8 cellular contexts compared by ENCODE assay signal in the genomic region with DNA sequence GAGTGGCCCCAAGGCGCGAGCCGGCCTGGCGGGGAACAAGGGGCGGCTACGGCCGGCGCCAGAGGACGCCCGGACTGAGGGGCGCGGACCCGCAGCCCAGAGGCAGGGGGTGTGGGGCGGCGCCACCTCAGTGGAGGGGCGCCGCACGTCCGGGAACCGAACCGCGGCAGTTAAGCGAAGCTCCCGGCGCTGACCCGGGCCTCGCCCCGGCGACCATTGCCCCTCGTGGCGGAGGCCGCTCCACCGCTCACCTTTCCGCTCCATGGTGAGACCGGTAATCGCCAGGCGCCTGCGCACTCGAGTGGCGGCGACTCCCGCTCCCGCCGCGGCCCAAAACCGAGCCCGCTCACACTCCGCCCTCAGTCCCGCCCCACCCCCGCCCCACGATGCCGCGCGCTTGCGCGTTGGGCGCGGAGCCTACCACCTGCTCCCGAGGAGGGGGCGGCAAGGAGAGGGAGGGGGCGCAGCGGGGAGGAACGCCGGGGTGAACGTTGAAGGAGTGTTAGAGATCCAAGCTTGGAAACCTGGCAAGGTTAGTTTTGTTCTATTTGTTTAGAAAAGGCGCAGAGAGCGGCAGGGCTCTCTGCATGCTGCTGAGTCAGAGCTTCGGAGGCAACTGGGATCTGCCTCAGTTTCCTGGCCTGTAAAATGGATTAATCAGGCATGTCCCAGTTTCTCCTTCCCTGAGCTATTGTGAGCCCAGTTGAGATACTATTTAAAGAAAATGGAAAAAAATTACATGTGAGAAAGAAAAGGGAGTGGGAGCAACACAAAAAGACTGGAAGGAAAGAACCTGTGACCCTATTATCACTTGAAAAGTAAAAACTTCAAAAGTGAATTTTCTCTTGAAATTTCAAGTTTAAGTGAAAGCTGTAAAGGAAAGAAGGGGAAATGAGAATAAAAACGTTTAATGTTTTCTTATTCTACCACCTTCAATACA. TPM values are rescaled to one million over a fixed set of nuclear protein-coding genes. Genes with fewer than 3 reads are reported as not detected.
DNase-seq lines count a peak whose midpoint lies in the region; ATAC-seq and TF ChIP-seq lines count a peak whose summit lies in the region.

Gene SRPK1, minus strand, starts transcription at position 306 of the 940 bp plus-strand sequence. Its CDS starts 42 bp downstream, at position 264.

- H3K4me1 Mint-ChIP-seq in activated T-helper 17 cell treated with anti-CD3 and anti-CD28 coated beads, Interleukin-2, amount 50 U/mL, for 72 hours = peaks cover 16% of the 10 kb centered on the region
- peaks cover 44% of the 10 kb centered on the region in 2 donors for H3K4me1 Mint-ChIP-seq in natural killer cell

- intact Hi-C loops in natural killer cell (cut with micrococcal nuclease) = no loop called here

- H3K9me3 ChIP-seq in DOHH2 (ENCODE audit: control insufficient read depth, insufficient read depth, low read length) = no peaks in the 10 kb centered on the region

- H3K27me3 Mint-ChIP-seq in activated T-helper 17 cell treated with anti-CD3 and anti-CD28 coated beads, Interleukin-2, amount 50 U/mL, for 72 hours = no peaks in the 10 kb centered on the region
- H3K27me3 Mint-ChIP-seq in natural killer cell (ENCODE audit: low read depth in 2 of 2) = no peaks in the 10 kb centered on the region

- TF ChIP-seq CTCF in DOHH2 (IDR thresholded peaks at IDR 0.05; ENCODE audit: low read depth, low read length, poor library complexity, severe bottlenecking) (no peak), natural killer cell (IDR thresholded peaks at IDR 0.05) (no peak)

- no peaks in the 10 kb centered on the region for H3K9me2 ChIP-seq in DOHH2 (replicated peaks; ENCODE audit: control insufficient read depth, low read length)

- H3K79me2 ChIP-seq in DOHH2 (ENCODE audit: control insufficient read depth, low read length) = peaks cover 51% of the 10 kb centered on the region

- ATAC-seq in GM21825 (IDR thresholded peaks at IDR 0.05; ENCODE audit: unreplicated experiment) (peak; percentile 69), natural killer cell (peak; percentile 79 to 89 (median 88))
- ATAC-seq in activated T-helper 17 cell treated with anti-CD3 and anti-CD28 coated beads, Interleukin-2, amount 50 U/mL, for 72 hours (replicated peaks) = peak; percentile 79

- H3K4me3 Mint-ChIP-seq in activated T-helper 17 cell treated with anti-CD3 and anti-CD28 coated beads, Interleukin-2, amount 50 U/mL, for 72 hours = peak within 1 kb of the TSS; percentile 96
- peak within 1 kb of the TSS; percentile 96 for H3K4me3 Mint-ChIP-seq in natural killer cell

- H3F3A ChIP-seq in DOHH2 (ENCODE audit: control insufficient read depth, insufficient read depth) = no peaks in the 10 kb centered on the region

- H3K36me3 Mint-ChIP-seq in activated T-helper 17 cell treated with anti-CD3 and anti-CD28 coated beads, Interleukin-2, amount 50 U/mL, for 72 hours (ENCODE audit: low read depth) = peaks cover 41% of the 10 kb centered on the region
- no peaks in the 10 kb centered on the region for H3K36me3 Mint-ChIP-seq in natural killer cell

- DNase-seq in Kasumi-1 (lab: John Stamatoyannopoulos, UW) = peak; percentile 51 to 72
- peak; percentile 94 for DNase-seq in RPMI8226
- DNase-seq in fibroblast of peridontal ligament (ENCODE audit: extremely low read depth) = peak; percentile 63
- peak; percentile 73 for DNase-seq in natural killer cell
- peak; percentile 60 to 81 (median 76) for DNase-seq in stimulated activated naive CD4-positive, alpha-beta T cell (lab: John Stamatoyannopoulos, UW)

- H3K36me3 ChIP-seq in DOHH2 (ENCODE audit: control insufficient read depth, low read length) = peaks cover 42% of the 10 kb centered on the region

- H3K4me1 ChIP-seq in DOHH2 (ENCODE audit: control insufficient read depth, low read length) = peaks cover 34% of the 10 kb centered on the region

- H4K20me1 ChIP-seq in DOHH2 (ENCODE audit: control insufficient read depth, insufficient read depth, low read depth, low read length) = peaks cover 10% of the 10 kb centered on the region

- H3K4me3 ChIP-seq in DOHH2 (ENCODE audit: low read length) = peak within 1 kb of the TSS; percentile 100

- peak within 1 kb of the TSS; percentile 92 for H3K4me2 ChIP-seq in DOHH2 (ENCODE audit: low read length)

- H3K27me3 ChIP-seq in DOHH2 (ENCODE audit: control insufficient read depth, low read length) = no peaks in the 10 kb centered on the region

- peak within 1 kb of the TSS; percentile 97 for H3K27ac Mint-ChIP-seq in activated T-helper 17 cell treated with anti-CD3 and anti-CD28 coated beads, Interleukin-2, amount 50 U/mL, for 72 hours
- H3K27ac Mint-ChIP-seq in natural killer cell = peak within 1 kb of the TSS; percentile 82 to 85

- H3K27ac ChIP-seq in DOHH2 (ENCODE audit: low read depth, low read length) = peak within 1 kb of the TSS; percentile 34

- H3K9me3 Mint-ChIP-seq in activated T-helper 17 cell treated with anti-CD3 and anti-CD28 coated beads, Interleukin-2, amount 50 U/mL, for 72 hours = no peaks in the 10 kb centered on the region
- no peaks in the 10 kb centered on the region for H3K9me3 Mint-ChIP-seq in natural killer cell

RNA-seq across cellular contexts. Expression of gene SRPK1, which starts in this region (rescaled TPM):
- 100 to 1,000 TPM in 1 of 2 donors, 10 to 100 TPM in 1; 83.5 to 101 TPM for total RNA-seq in activated T-helper 17 cell treated with anti-CD3 and anti-CD28 coated beads, Interleukin-2, amount 50 U/mL, for 72 hours
- 10 to 100 TPM; 38.6 to 63.8 (median 43.2) TPM for total RNA-seq in natural killer cell

Comparison
In these comparisons a context has a peak if more than half of its experiments do, and no peak if none do; other contexts are left out.
1. Peak in every context shown above with its lines: DNase-seq, ATAC-seq, H3K4me3 ChIP-seq and H3K27ac ChIP-seq.